ENCODE assay signal across 12 cellular contexts in genomic region chr19:49468199-49468598, GRCh38. TPM values are rescaled to one million over a fixed set of nuclear protein-coding genes. Genes with fewer than 3 reads are reported as not detected.
DNase-seq lines count a peak whose midpoint lies in the region; ATAC-seq, FAIRE-seq and TF ChIP-seq lines count a peak whose summit lies in the region.
"Had no signal": no experiment of that assay in that cellular context is flagged by ENCODE, and none has a peak within 500 bp of the region (broad histone marks: within the 10 kb centered on the region; RNA-seq: fewer than 3 reads in every experiment).

No MANE protein-coding gene starts in this region.

- no peaks in the 10 kb centered on the region; the same call in 1 of the 2 replicates for H4K20me1 ChIP-seq in GM23338 (replicated peaks; ENCODE audit: insufficient read depth)

- H3K4me3 Mint-ChIP-seq in GM23338, result no peak overlapping the region

- H3K36me3 ChIP-seq in GM23338 (ENCODE audit: insufficient read depth), result no peaks in the 10 kb centered on the region
- H3K36me3 ChIP-seq in bronchial epithelial cell (ENCODE audit: control insufficient read depth, insufficient read depth, low read length), result peaks cover 4% of the 10 kb centered on the region
- H3K36me3 ChIP-seq in neuronal stem cell (replicated peaks in 1 of 2; ENCODE audit: control insufficient read depth in 2 of 2, insufficient read depth in 2 of 2, low read length in 2 of 2), result peaks cover 11 to 56% of the 10 kb centered on the region in 2 donors

- H3K36me3 Mint-ChIP-seq in GM23338 (ENCODE audit: low read depth), result peaks cover 30% of the 10 kb centered on the region

- peaks cover 6% of the 10 kb centered on the region for H3K4me1 Mint-ChIP-seq in GM23338

- no peaks in the 10 kb centered on the region for H3K9me3 ChIP-seq in neuronal stem cell (replicated peaks in 1 of 2; ENCODE audit: control insufficient read depth in 2 of 2, insufficient read depth in 1 of 2, low read depth in 1 of 2, low read length in 2 of 2)

- peak overlapping the region; percentile 46 for H2BK12ac ChIP-seq in neuronal stem cell (ENCODE audit: low read length)

- FAIRE-seq in bronchial epithelial cell (lab: Jason Lieb, UNC), result no peak

- DNase-seq in GM23338 (ENCODE audit: low spot score), result no peak
- DNase-seq in bronchial epithelial cell (ENCODE audit: low read depth), result peak; percentile 74
- DNase-seq in neuronal stem cell (ENCODE audit: low spot score), result no peak
- DNase-seq in HUDEP-2 (lab: John Stamatoyannopoulos, UW; ENCODE audit: unreplicated experiment in 76 of 76), result no peak
- no peak for DNase-seq in posterior cingulate gyrus
- DNase-seq: HCEC 1CT, NCI-H345, SHP77 treated with DMSO at 0.1 percent for 48 hours had no signal

- H3K27me3 Mint-ChIP-seq in GM23338 (ENCODE audit: insufficient read depth, low read depth, poor library complexity), result peaks cover 21% of the 10 kb centered on the region

- H3K9me2 ChIP-seq in GM23338 (ENCODE audit: insufficient read depth), result no peaks in the 10 kb centered on the region

- H3K4me1 ChIP-seq in GM23338 (ENCODE audit: insufficient read depth), result peaks cover 9% of the 10 kb centered on the region; the same call in 1 of the 2 replicates
- H3K4me1 ChIP-seq in neuronal stem cell (ENCODE audit: control insufficient read depth in 2 of 2, insufficient read depth in 1 of 2, low read depth in 1 of 2, low read length in 2 of 2), result peaks cover 3 to 4% of the 10 kb centered on the region in 2 donors

- no peak overlapping the region for H4K91ac ChIP-seq in neuronal stem cell (ENCODE audit: low read depth, low read length, poor library complexity)

- no peaks in the 10 kb centered on the region for H3K27me3 ChIP-seq in GM23338 (ENCODE audit: insufficient read depth)
- H3K27me3 ChIP-seq in bronchial epithelial cell (ENCODE audit: control insufficient read depth, insufficient read depth, low read length), result no peaks in the 10 kb centered on the region
- no peaks in the 10 kb centered on the region for H3K27me3 ChIP-seq in neuronal stem cell (ENCODE audit: control insufficient read depth in 3 of 3, insufficient read depth in 3 of 3, low read depth in 1 of 3, low read length in 3 of 3)

- peak overlapping the region; percentile 99 for H2AK5ac ChIP-seq in neuronal stem cell (ENCODE audit: low read depth, low read length)

- no peaks in the 10 kb centered on the region for H3K79me2 ChIP-seq in GM23338 (replicated peaks; ENCODE audit: insufficient read depth)

- H3K4me2 ChIP-seq in GM23338 (peak overlapping the region; percentile 1; the same call in 1 of the 2 replicates), neuronal stem cell (ENCODE audit: insufficient read depth, low read length, poor library complexity, severe bottlenecking) (no peak overlapping the region)

- TF ChIP-seq CTCF in 22Rv1 (IDR thresholded peaks at IDR 0.05), result no peak
- no peak for TF ChIP-seq CTCF in GM23338 (conservative IDR thresholded peaks at IDR 0.05; ENCODE audit: low read depth in 2 of 2)
- TF ChIP-seq CTCF in bronchial epithelial cell (IDR thresholded peaks at IDR 0.05; ENCODE audit: insufficient read depth, low read length, severe bottlenecking), result no peak

- 0 out of 2 replicates have a peak, but pooled peaks cover 12% of the 10 kb centered on the region for H3F3A ChIP-seq in GM23338 (replicated peaks; ENCODE audit: low read depth)

- H3K14ac ChIP-seq in neuronal stem cell (ENCODE audit: low read length), result peak overlapping the region; percentile 17

- no peak overlapping the region for H3K27ac Mint-ChIP-seq in GM23338

- H3K79me1 ChIP-seq in neuronal stem cell (ENCODE audit: low read depth, low read length), result peaks cover 3% of the 10 kb centered on the region

- H3K9me3 Mint-ChIP-seq in GM23338, result no peaks in the 10 kb centered on the region
- H3K9me3 Mint-ChIP-seq: activated naive CD4-positive, alpha-beta T cell treated with anti-CD3 and anti-CD28 coated beads, Interleukin-2, amount 50 U/mL, for 72 hours had no signal

- H2BK5ac ChIP-seq in neuronal stem cell (ENCODE audit: low read length), result peak overlapping the region; percentile 75

- intact Hi-C loops in posterior cingulate gyrus (cut with DNase I), result no loop called here

- no CpG with 5 or more reads among the region's 19 CpGs for WGBS in neuronal stem cell (ENCODE audit: extremely low coverage in 2 of 2, insufficient read length in 2 of 2, insufficient replicate concordance in 1 of 2), 2 donors

- peak overlapping the region; percentile 85 for H3K18ac ChIP-seq in neuronal stem cell (ENCODE audit: low read length)

- H3K23ac ChIP-seq in neuronal stem cell (ENCODE audit: low read depth, low read length, poor library complexity), result no peak overlapping the region

- H3K4me3 ChIP-seq in GM23338 (no peak overlapping the region), bronchial epithelial cell (ENCODE audit: low read depth, low read length) (no peak overlapping the region), neuronal stem cell (ENCODE audit: low read length in 2 of 2) (peak overlapping the region in 1 of 2 donors; percentile 67)

- no peak overlapping the region for H3K9ac ChIP-seq in neuronal stem cell (ENCODE audit: low read depth, low read length, poor library complexity)

- no peak overlapping the region for H2BK120ac ChIP-seq in neuronal stem cell (ENCODE audit: low read depth, low read length)

- H2AFZ ChIP-seq in GM23338, result no peak overlapping the region
- H2AFZ ChIP-seq in neuronal stem cell (ENCODE audit: low read length), result no peak overlapping the region

- peak overlapping the region; percentile 86 for H4K8ac ChIP-seq in neuronal stem cell (ENCODE audit: low read depth, low read length)

- peak; percentile 23 for ATAC-seq in GM23338
- ATAC-seq in HG02870 (IDR thresholded peaks at IDR 0.05; ENCODE audit: unreplicated experiment), result no peak
- ATAC-seq in HG03521 (IDR thresholded peaks at IDR 0.05; ENCODE audit: unreplicated experiment), result no peak

- H3K4ac ChIP-seq in neuronal stem cell (ENCODE audit: low read length), result peak overlapping the region; percentile 76

- H2BK15ac ChIP-seq in neuronal stem cell (ENCODE audit: low read length), result peak overlapping the region; percentile 85

- H3K27ac ChIP-seq in 22Rv1 (peak overlapping the region; percentile 67), GM23338 (ENCODE audit: low read depth) (no peak overlapping the region), neuronal stem cell (replicated peaks; ENCODE audit: low read length) (no peak overlapping the region)

TF ChIP-seq in GM23338, 12 proteins besides CTCF, POLR2A, EP300 and RAD21 (continues in another document):
- TF ChIP-seq EZH2phosphoT487 (IDR thresholded peaks at IDR 0.05; ENCODE audit: unreplicated experiment), result no peak
- no peak for TF ChIP-seq CREB1 (CRISPR knock-in tag; IDR thresholded peaks at IDR 0.05; ENCODE audit: low read depth)
- TF ChIP-seq STAT1 (IDR thresholded peaks at IDR 0.05; ENCODE audit: unreplicated experiment), result no peak
- no peak for TF ChIP-seq EZH2 (IDR thresholded peaks at IDR 0.05; ENCODE audit: low read depth, unreplicated experiment)
- TF ChIP-seq JUNB (IDR thresholded peaks at IDR 0.05; ENCODE audit: unreplicated experiment), result no peak
- no peak for TF ChIP-seq POLR2AphosphoS5 (IDR thresholded peaks at IDR 0.05; ENCODE audit: low read depth)

RNA-seq across cellular contexts. Expression of gene FLT3LG, which starts 5.8 kb away (rescaled TPM):
- total RNA-seq in GM23338 (2014; rRNA removed; shearing (Covaris generic)), result 0.49 TPM in 1 of 2 replicates, not detected in the other
- polyA plus RNA-seq in GM23338 (2016; fragmentation: Nextera tagmentation; extraction: Ambion mirVana), result 1.8 and 3.3 TPM in 2 replicates
- not detected in 2 replicates for total RNA-seq in bronchial epithelial cell
- polyA plus RNA-seq in neuronal stem cell (2013, experiment 1 of 2), result 2.0 TPM
- polyA plus RNA-seq in neuronal stem cell (2013, experiment 2 of 2), result 2.1 TPM

RNA-seq across cellular contexts. Expression of gene ALDH16A1, which starts 15.2 kb away (rescaled TPM):
- 57.3 and 62.3 TPM in 2 replicates for total RNA-seq in GM23338 (2014; rRNA removed; shearing (Covaris generic))
- 16.8 and 20.0 TPM in 2 replicates for polyA plus RNA-seq in GM23338 (2016; fragmentation: Nextera tagmentation; extraction: Ambion mirVana)
- 17.5 and 29.2 TPM in 2 replicates for total RNA-seq in bronchial epithelial cell
- 10.8 TPM for polyA plus RNA-seq in neuronal stem cell (2013, experiment 1 of 2)
- polyA plus RNA-seq in neuronal stem cell (2013, experiment 2 of 2), result 11.4 TPM

RNA-seq across cellular contexts. Expression of gene PIH1D1, which starts 16.6 kb away (rescaled TPM):
- 147 and 164 TPM in 2 replicates for total RNA-seq in GM23338 (2014; rRNA removed; shearing (Covaris generic))
- 93.6 and 103 TPM in 2 replicates for polyA plus RNA-seq in GM23338 (2016; fragmentation: Nextera tagmentation; extraction: Ambion mirVana)
- 72.8 and 115 TPM in 2 replicates for total RNA-seq in bronchial epithelial cell
- 94.4 TPM for polyA plus RNA-seq in neuronal stem cell (2013, experiment 1 of 2)
- 94.2 TPM for polyA plus RNA-seq in neuronal stem cell (2013, experiment 2 of 2)

RNA-seq across cellular contexts. Expression of gene RPL13A, which starts 19.2 kb away (rescaled TPM):
- 2,007 and 2,412 TPM in 2 replicates for total RNA-seq in GM23338 (2014; rRNA removed; shearing (Covaris generic))
- 2,105 and 2,261 TPM in 2 replicates for polyA plus RNA-seq in GM23338 (2016; fragmentation: Nextera tagmentation; extraction: Ambion mirVana)
- total RNA-seq in bronchial epithelial cell, result 3,501 and 4,161 TPM in 2 replicates
- polyA plus RNA-seq in neuronal stem cell (2013, experiment 1 of 2), result 6,856 TPM
- 6,819 TPM for polyA plus RNA-seq in neuronal stem cell (2013, experiment 2 of 2)

RNA-seq across cellular contexts. Expression of gene SLC17A7, which starts 26.9 kb away (rescaled TPM):
- 0.90 and 1.6 TPM in 2 replicates for total RNA-seq in GM23338 (2014; rRNA removed; shearing (Covaris generic))
- polyA plus RNA-seq in GM23338 (2016; fragmentation: Nextera tagmentation; extraction: Ambion mirVana), result 1.5 TPM in 2 replicates
- not detected in 2 replicates for total RNA-seq in bronchial epithelial cell
- polyA plus RNA-seq in neuronal stem cell (2013, experiment 1 of 2), result 2.3 TPM
- polyA plus RNA-seq in neuronal stem cell (2013, experiment 2 of 2), result 2.0 TPM
